ENCODE assay signal across 17 cellular contexts in genomic region chrX:500481-501010, GRCh38.
"Had no signal": no experiment of that assay in that cellular context is flagged by ENCODE, and none has a peak within 500 bp of the region (broad histone marks: within the 10 kb centered on the region; RNA-seq: fewer than 3 reads in every experiment).

No MANE protein-coding gene starts in this region.

- DNase-seq: activated B cell treated with CpG ODN at 0.5 μM for 24 hours; activated CD4-positive, alpha-beta T cell treated with anti-CD3 and anti-CD28 coated beads for 36 hours; activated CD4-positive, alpha-beta T cell treated with anti-CD3 and anti-CD28 coated beads, Interleukin-2, amount 50 U/mL, for 4 hours; activated CD8-positive, alpha-beta memory T cell treated with anti-CD3 and anti-CD28 coated beads for 24 hours; activated CD8-positive, alpha-beta memory T cell treated with anti-CD3 and anti-CD28 coated beads, Interleukin-2, amount 50 U/mL, for 4 hours; activated T-cell treated with anti-CD3 and anti-CD28 coated beads, Interleukin-2, amount 50 U/mL, for 24 hours; colonic mucosa; dorsolateral prefrontal cortex; left cardiac atrium; mucosa of descending colon; stimulated activated CD4-positive, alpha-beta T cell treated with anti-CD3 and anti-CD28 coated beads, Interleukin-4, amount 100 ng/mL, for 24 hours; stimulated activated naive CD4-positive, alpha-beta T cell treated with Interleukin-2 at 50 U/mL for 16 hours; T1000; upper lobe of left lung had no signal

- H3K36me3 ChIP-seq: breast epithelium, colonic mucosa, upper lobe of left lung had no signal

- ATAC-seq: activated CD4-positive, alpha-beta T cell treated with anti-CD3 and anti-CD28 coated beads for 36 hours; activated T-helper 17 cell treated with anti-CD3 and anti-CD28 coated beads, Interleukin-2, amount 50 U/mL, for 72 hours; left cardiac atrium; mucosa of descending colon had no signal

- H3K27me3 ChIP-seq: colonic mucosa had no signal

- H3K27ac ChIP-seq: breast epithelium, colonic mucosa, dorsolateral prefrontal cortex, epithelial cell of prostate, upper lobe of left lung had no signal

- H3K4me3 ChIP-seq: breast epithelium, colonic mucosa, mucosa of descending colon, upper lobe of left lung had no signal

- H3K9me3 ChIP-seq: colonic mucosa, mucosa of descending colon, upper lobe of left lung had no signal

- H3K4me1 ChIP-seq: breast epithelium, colonic mucosa, upper lobe of left lung had no signal
